In genomic region chr1:218670875-218671274, GRCh38 we compare ENCODE assay signal across 2 cellular contexts.
TF ChIP-seq lines count a peak whose summit lies in the region.

No MANE protein-coding gene starts in this region.

TF ChIP-seq in SK-N-SH treated with all-trans-retinoic acid at 6 μM for 48 hours, 23 proteins besides CTCF, POLR2A, EP300 and RAD21 (continued from another document):
- TF ChIP-seq TSHZ2 (CRISPR knock-in tag; IDR thresholded peaks at IDR 0.05), result no peak

TF ChIP-seq in SK-N-SH, 30 proteins besides CTCF, POLR2A, EP300 and RAD21 (continued from another document):
- TF ChIP-seq REST (IDR thresholded peaks at IDR 0.05; ENCODE audit: low read depth, low read length) (no peak), USF2 (IDR thresholded peaks at IDR 0.05; ENCODE audit: borderline replicate concordance, low read depth, low read length) (no peak), MAX (IDR thresholded peaks at IDR 0.05; ENCODE audit: low read depth) (no peak), CHD2 (IDR thresholded peaks at IDR 0.05; ENCODE audit: low read length, partially characterized antibody) (no peak), IRF3 (IDR thresholded peaks at IDR 0.05; ENCODE audit: low read depth, low read length) (no peak), POLR2AphosphoS5 (IDR thresholded peaks at IDR 0.05; ENCODE audit: low read depth, low read length) (no peak), GABPA (IDR thresholded peaks at IDR 0.05; ENCODE audit: low read depth) (no peak), USF1 (IDR thresholded peaks at IDR 0.05; ENCODE audit: borderline replicate concordance, low read depth) (no peak)
